20 cellular contexts compared by ENCODE assay signal in the genomic region with DNA sequence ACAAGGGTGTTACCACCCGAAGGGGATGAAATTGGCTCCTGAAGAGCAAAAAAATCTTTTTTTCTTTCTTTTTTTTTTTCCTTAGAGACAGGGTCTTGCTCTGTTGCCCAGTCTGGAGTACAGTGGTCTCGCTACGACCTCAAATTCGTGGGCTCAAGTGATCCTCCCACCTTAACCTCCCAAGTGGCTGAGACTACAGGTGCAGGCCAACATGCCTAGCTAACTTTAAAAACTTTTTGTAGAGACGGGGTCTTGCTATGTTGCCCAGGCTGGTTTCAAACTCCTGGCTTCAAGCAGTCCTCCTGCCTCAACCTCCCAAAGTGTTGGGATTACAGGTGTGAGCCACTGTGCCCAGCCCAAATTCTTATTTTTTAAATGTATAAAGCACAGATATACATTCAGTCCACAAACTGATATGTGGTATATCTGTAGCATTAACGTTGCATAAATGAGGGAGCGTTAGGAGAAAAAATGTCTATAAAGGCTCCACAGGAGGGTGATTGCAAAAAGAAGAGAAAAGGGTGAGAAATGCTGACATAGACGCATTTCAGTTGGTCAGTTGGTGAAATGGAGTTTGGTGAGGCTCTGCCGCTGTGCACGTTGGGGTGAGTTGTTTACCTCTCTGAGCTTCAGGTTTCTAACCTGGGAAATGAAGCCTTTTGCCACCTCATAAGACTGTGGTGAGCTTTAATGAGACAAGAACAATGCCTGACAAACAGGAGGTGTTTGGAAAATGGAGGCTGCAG.
"Had no signal": no experiment of that assay in that cellular context is flagged by ENCODE, and none has a peak within 500 bp of the region (broad histone marks: within the 10 kb centered on the region; RNA-seq: fewer than 3 reads in every experiment).

No MANE protein-coding gene starts in this region.

- H3K4me1 Mint-ChIP-seq: stimulated activated naive B cell treated with anti-CD40 and anti-IgM and Interleukin-4, amounts not matched to agents 10 μg/mL and 1 μg/mL and 100 μg/mL, for 72 hours had no signal

- H3K27ac Mint-ChIP-seq: activated naive CD4-positive, alpha-beta T cell treated with anti-CD3 and anti-CD28 coated beads for 36 hours; activated T-helper 2 cell treated with anti-CD3 and anti-CD28 coated beads, Interferon-gamma antibody, Interleukin-2, Interleukin-4, amounts not matched to agents 10 μg/mL and 5 μg/mL and 100 μg/mL, durations not matched to agents 14 hours and 24 hours and 36 hours; dendritic cell treated with granulocyte-macrophage colony-stimulating factor and Interleukin-4, amounts not matched to agents 40 ng/mL and 50 ng/mL, for 4 days; natural killer cell treated with Interleukin-12 subunit alpha and Interleukin-12 subunit beta and Interleukin-15 and Interleukin-18, amount 100 ng/mL, for 72 hours; stimulated activated naive B cell treated with anti-CD40 and anti-IgM and Interleukin-4, amounts not matched to agents 10 μg/mL and 1 μg/mL and 100 μg/mL, for 72 hours had no signal

- H3K4me3 Mint-ChIP-seq: activated naive CD4-positive, alpha-beta T cell treated with anti-CD3 and anti-CD28 coated beads for 36 hours; dendritic cell treated with granulocyte-macrophage colony-stimulating factor and Interleukin-4, amounts not matched to agents 40 ng/mL and 50 ng/mL, for 4 days; natural killer cell treated with Interleukin-12 subunit alpha and Interleukin-12 subunit beta and Interleukin-15 and Interleukin-18, amount 100 ng/mL, for 72 hours; stimulated activated naive B cell treated with anti-CD40 and anti-IgM and Interleukin-4, amounts not matched to agents 10 μg/mL and 1 μg/mL and 100 μg/mL, for 72 hours had no signal

- H3K36me3 Mint-ChIP-seq: natural killer cell treated with Interleukin-12 subunit alpha and Interleukin-12 subunit beta and Interleukin-15 and Interleukin-18, amount 100 ng/mL, for 72 hours; stimulated activated naive B cell treated with anti-CD40 and anti-IgM and Interleukin-4, amounts not matched to agents 10 μg/mL and 1 μg/mL and 100 μg/mL, for 72 hours had no signal

- H3K27me3 ChIP-seq: ascending aorta, breast epithelium had no signal

- DNase-seq: activated CD4-positive, alpha-beta T cell treated with anti-CD3 and anti-CD28 coated beads for 1 hour; activated CD4-positive, alpha-beta T cell treated with anti-CD3 and anti-CD28 coated beads, Interleukin-2, amount 50 U/mL, for 4 hours; activated naive CD4-positive, alpha-beta T cell treated with anti-CD3 and anti-CD28 coated beads for 36 hours; effector memory CD4-positive, alpha-beta T cell; mesenchymal stem cell; nucleus accumbens; stimulated activated CD4-positive, alpha-beta T cell treated with anti-CD3 and anti-CD28 coated beads, Interleukin-15, amount 100 ng/mL, for 24 hours; stimulated activated CD4-positive, alpha-beta T cell treated with anti-CD3 and anti-CD28 coated beads, Interleukin-4, amount 100 ng/mL, for 1 hour; stimulated activated naive B cell treated with anti-CD40 and anti-IgM and Interleukin-4, amounts not matched to agents 10 μg/mL and 1 μg/mL and 100 μg/mL, for 72 hours; T-helper 1 cell; T1000 had no signal

- H3K9me3 Mint-ChIP-seq: activated naive CD4-positive, alpha-beta T cell treated with anti-CD3 and anti-CD28 coated beads for 36 hours; activated T-helper 2 cell treated with anti-CD3 and anti-CD28 coated beads, Interferon-gamma antibody, Interleukin-2, Interleukin-4, amounts not matched to agents 10 μg/mL and 5 μg/mL and 100 μg/mL, durations not matched to agents 14 hours and 24 hours and 36 hours; dendritic cell treated with granulocyte-macrophage colony-stimulating factor and Interleukin-4, amounts not matched to agents 40 ng/mL and 50 ng/mL, for 4 days; natural killer cell treated with Interleukin-12 subunit alpha and Interleukin-12 subunit beta and Interleukin-15 and Interleukin-18, amount 100 ng/mL, for 72 hours; stimulated activated naive B cell treated with anti-CD40 and anti-IgM and Interleukin-4, amounts not matched to agents 10 μg/mL and 1 μg/mL and 100 μg/mL, for 72 hours had no signal

- H3K4me1 ChIP-seq: ascending aorta, breast epithelium had no signal

- H3K36me3 ChIP-seq: ascending aorta, breast epithelium, tibial nerve had no signal

- H3K27ac ChIP-seq: ascending aorta, breast epithelium, epithelial cell of prostate, SK-N-MC, tibial nerve had no signal

- H3K9me3 ChIP-seq: ascending aorta, breast epithelium, tibial nerve had no signal

- FAIRE-seq: islet of Langerhans had no signal

- H3K4me3 ChIP-seq: ascending aorta, breast epithelium, SK-N-MC, tibial nerve had no signal

- ATAC-seq: natural killer cell treated with Interleukin-12 subunit alpha and Interleukin-12 subunit beta and Interleukin-15 and Interleukin-18, amount 100 ng/mL, for 72 hours; stimulated activated naive B cell treated with anti-CD40 and anti-IgM and Interleukin-4, amounts not matched to agents 10 μg/mL and 1 μg/mL and 100 μg/mL, for 72 hours had no signal
